Comparison of ENCODE assay signal across 17 cellular contexts in genomic region chr3:193292386-193292785, GRCh38. TPM values are rescaled to one million over a fixed set of nuclear protein-coding genes. Genes with fewer than 3 reads are reported as not detected.
DNase-seq lines count a peak whose midpoint lies in the region; ATAC-seq, FAIRE-seq and TF ChIP-seq lines count a peak whose summit lies in the region.
"Had no signal": no experiment of that assay in that cellular context is flagged by ENCODE, and none has a peak within 500 bp of the region (broad histone marks: within the 10 kb centered on the region; RNA-seq: fewer than 3 reads in every experiment).

No MANE protein-coding gene starts in this region.

- peaks cover 4% of the 10 kb centered on the region for H3K27me3 Mint-ChIP-seq in mesothelial cell of epicardium (ENCODE audit: low read depth)
- H3K27me3 Mint-ChIP-seq in activated CD4-positive, alpha-beta T cell treated with anti-CD3 and anti-CD28 coated beads, Interleukin-2, amount 10 ng/mL, durations not matched to agents 7 days and 5 days = no peaks in the 10 kb centered on the region

- no peak overlapping the region for H3K27ac Mint-ChIP-seq in mesothelial cell of epicardium
- H3K27ac Mint-ChIP-seq in activated CD4-positive, alpha-beta T cell treated with anti-CD3 and anti-CD28 coated beads, Interleukin-2, amount 10 ng/mL, durations not matched to agents 7 days and 5 days = no peak overlapping the region
- H3K27ac Mint-ChIP-seq: CD14-positive monocyte; CD8-positive, alpha-beta T cell; IgD-negative memory B cell had no signal

- no peaks in the 10 kb centered on the region for H3K4me1 Mint-ChIP-seq in mesothelial cell of epicardium
- no peaks in the 10 kb centered on the region for H3K4me1 Mint-ChIP-seq in activated CD4-positive, alpha-beta T cell treated with anti-CD3 and anti-CD28 coated beads, Interleukin-2, amount 10 ng/mL, durations not matched to agents 7 days and 5 days
- H3K4me1 Mint-ChIP-seq: CD14-positive monocyte, IgD-negative memory B cell had no signal

- TF ChIP-seq CTCF in mesothelial cell of epicardium (IDR thresholded peaks at IDR 0.05; ENCODE audit: unreplicated experiment) = no peak

- peak; percentile 63 for DNase-seq in HT1080 (ENCODE audit: low read depth)
- DNase-seq in RCC 7860 (ENCODE audit: low spot score) = peak; percentile 45
- peak; percentile 72 for DNase-seq in astrocyte of the hippocampus (ENCODE audit: low read depth, low spot score)
- no peak for DNase-seq in mesothelial cell of epicardium (ENCODE audit: low spot score in 2 of 2, unreplicated experiment in 2 of 2)
- no peak for DNase-seq in NCI-H510A (lab: John Stamatoyannopoulos, UW)
- no peak for DNase-seq in activated CD4-positive, alpha-beta T cell treated with anti-CD3 and anti-CD28 coated beads, Interleukin-2, amount 10 ng/mL, durations not matched to agents 7 days and 5 days
- DNase-seq: CD8-positive, alpha-beta T cell; COR-L47; DMS153; DMS79 treated with DMSO at 0.1 percent for 48 hours; GDM1; H7 had no signal

- no peaks in the 10 kb centered on the region for H3K36me3 Mint-ChIP-seq in mesothelial cell of epicardium
- H3K36me3 Mint-ChIP-seq in activated CD4-positive, alpha-beta T cell treated with anti-CD3 and anti-CD28 coated beads, Interleukin-2, amount 10 ng/mL, durations not matched to agents 7 days and 5 days (ENCODE audit: low read depth) = no peaks in the 10 kb centered on the region
- H3K36me3 Mint-ChIP-seq: CD14-positive monocyte; CD8-positive, alpha-beta T cell; IgD-negative memory B cell had no signal

- H3K4me3 Mint-ChIP-seq in mesothelial cell of epicardium = no peak overlapping the region
- H3K4me3 Mint-ChIP-seq in activated CD4-positive, alpha-beta T cell treated with anti-CD3 and anti-CD28 coated beads, Interleukin-2, amount 10 ng/mL, durations not matched to agents 7 days and 5 days = no peak overlapping the region
- H3K4me3 Mint-ChIP-seq: CD14-positive monocyte; CD8-positive, alpha-beta T cell; IgD-negative memory B cell had no signal

- peak; percentile 55 for FAIRE-seq in RCC 7860 (lab: Jason Lieb, UNC)
- FAIRE-seq: D721Med had no signal

- POLR2A ChIA-PET in activated CD4-positive, alpha-beta T cell treated with anti-CD3 and anti-CD28 coated beads, Interleukin-2, amount 10 ng/mL, durations not matched to agents 7 days and 5 days (lab: Charles Lee) = no interaction called here

- H3K9me3 Mint-ChIP-seq in mesothelial cell of epicardium = peaks cover 47% of the 10 kb centered on the region
- peaks cover 18% of the 10 kb centered on the region for H3K9me3 Mint-ChIP-seq in activated CD4-positive, alpha-beta T cell treated with anti-CD3 and anti-CD28 coated beads, Interleukin-2, amount 10 ng/mL, durations not matched to agents 7 days and 5 days

- CTCF ChIA-PET in activated CD4-positive, alpha-beta T cell treated with anti-CD3 and anti-CD28 coated beads, Interleukin-2, amount 10 ng/mL, durations not matched to agents 7 days and 5 days (lab: Charles Lee) = no interaction called here

- peak; percentile 78 for ATAC-seq in esophagus mucosa
- no peak for ATAC-seq in GM18498 (IDR thresholded peaks at IDR 0.05; ENCODE audit: unreplicated experiment)
- ATAC-seq: CD8-positive, alpha-beta T cell had no signal

RNA-seq across cellular contexts. Expression of gene PLAAT1, which starts 51.4 kb away (rescaled TPM):
- total RNA-seq in HT1080 (2014; rRNA removed; shearing (Covaris generic)) = 8.1 and 9.3 TPM in 2 replicates
- 3.0 and 3.8 TPM in 2 replicates for polyA plus RNA-seq in HT1080 (2015; cell fraction: cytosol; rRNA removed)
- polyA plus RNA-seq in HT1080 (2015; cell fraction: nucleus; rRNA removed) = 0.84 and 1.8 TPM in 2 replicates
- total RNA-seq in esophagus mucosa (7.4 TPM), mesothelial cell of epicardium (1.7 to 2.7 TPM (median 2.1 TPM) in 3 replicates)
- not detected for total RNA-seq in activated CD4-positive, alpha-beta T cell treated with anti-CD3 and anti-CD28 coated beads, Interleukin-2, amount 10 ng/mL, durations not matched to agents 7 days and 5 days
- total RNA-seq: CD8-positive, alpha-beta T cell had no signal
- polyA plus RNA-seq: CD14-positive monocyte, IgD-negative memory B cell had no signal

Comparison
In these comparisons a context has a peak if more than half of its experiments do, and no peak if none do; other contexts are left out.
1. DNase-seq: peak in HT1080 (single experiment), RCC 7860 (single experiment) and astrocyte of the hippocampus (single experiment); none in mesothelial cell of epicardium (0 of 2), NCI-H510A (single experiment) and activated CD4-positive, alpha-beta T cell treated with anti-CD3 and anti-CD28 coated beads, Interleukin-2, amount 10 ng/mL, durations not matched to agents 7 days and 5 days (single experiment).